Comparison of ENCODE assay signal across 32 cellular contexts in genomic region chr2:142075826-142076225, GRCh38. TPM values are rescaled to one million over a fixed set of nuclear protein-coding genes. Genes with fewer than 3 reads are reported as not detected.
"Had no signal": no experiment of that assay in that cellular context is flagged by ENCODE, and none has a peak within 500 bp of the region (broad histone marks: within the 10 kb centered on the region; RNA-seq: fewer than 3 reads in every experiment).

No MANE protein-coding gene starts in this region.

- ATAC-seq: activated CD4-positive, CD25-positive, alpha-beta regulatory T cell treated with anti-CD3 and anti-CD28 coated beads, Interleukin-2, amount 50 U/mL, for 24 hours; activated CD8-positive, alpha-beta T cell treated with anti-CD3 and anti-CD28 coated beads for 36 hours; activated naive CD8-positive, alpha-beta T cell treated with anti-CD3 and anti-CD28 coated beads, Interleukin-2, amount 50 U/mL, for 24 hours; activated T-cell treated with anti-CD3 and anti-CD28 coated beads, Interleukin-2, amount 50 U/mL, for 4 hours; activated T-helper 17 cell treated with anti-CD3 and anti-CD28 coated beads, Interleukin-2, amount 50 U/mL, for 72 hours; gastroesophageal sphincter; heart right ventricle; T-helper 17 cell had no signal

- H3K27ac ChIP-seq: adrenal gland, ascending aorta, breast epithelium, cardiac muscle cell, colonic mucosa, epithelial cell of prostate, esophagus squamous epithelium, gastroesophageal sphincter, heart right ventricle, WERI-Rb-1 had no signal

- H3K9me3 ChIP-seq: adrenal gland, ascending aorta, breast epithelium, colonic mucosa, esophagus squamous epithelium, gastroesophageal sphincter, heart right ventricle had no signal

- H3K4me1 ChIP-seq: adrenal gland, ascending aorta, breast epithelium, colonic mucosa, esophagus squamous epithelium, gastroesophageal sphincter, heart right ventricle had no signal

- H3K36me3 ChIP-seq: adrenal gland, ascending aorta, breast epithelium, cardiac muscle cell, colonic mucosa, esophagus squamous epithelium, gastroesophageal sphincter, heart right ventricle, WERI-Rb-1 had no signal

- DNase-seq: activated B cell treated with CpG ODN at 0.5 μM for 24 hours; activated CD4-positive, alpha-beta T cell treated with anti-CD3 and anti-CD28 coated beads for 48 hours; activated CD4-positive, alpha-beta T cell treated with anti-CD3 and anti-CD28 coated beads, Interleukin-2, amount 50 U/mL, for 1 hour; activated CD4-positive, alpha-beta T cell treated with anti-CD3 and anti-CD28 coated beads, Interleukin-2, amount 50 U/mL, for 48 hours; activated CD8-positive, alpha-beta memory T cell treated with anti-CD3 and anti-CD28 coated beads for 24 hours; activated CD8-positive, alpha-beta T cell treated with anti-CD3 and anti-CD28 coated beads for 36 hours; activated effector memory CD4-positive, alpha-beta T cell treated with Interleukin-2 at 50 U/mL for 16 hours; activated gamma-delta T cell treated with Interleukin-2 at 50 U/mL for 16 hours; activated naive CD4-positive, alpha-beta T cell treated with Interleukin-2 at 50 U/mL for 16 hours; activated naive CD8-positive, alpha-beta T cell treated with anti-CD3 and anti-CD28 coated beads for 36 hours; activated naive CD8-positive, alpha-beta T cell treated with anti-CD3 and anti-CD28 coated beads, Interleukin-2, amount 50 U/mL, for 24 hours; activated T-cell treated with anti-CD3 and anti-CD28 coated beads, Interleukin-2, amount 50 U/mL, for 4 hours; adrenal gland; amygdala; central memory CD4-positive, alpha-beta T cell; cerebellar nuclear complex; colonic mucosa; effector CD8-positive, alpha-beta T cell; esophagus squamous epithelium; foreskin melanocyte; heart right ventricle; T-helper 17 cell; T1000; WERI-Rb-1 had no signal

- H3K27me3 ChIP-seq: adrenal gland, ascending aorta, breast epithelium, cardiac muscle cell, colonic mucosa, esophagus squamous epithelium, gastroesophageal sphincter, heart right ventricle had no signal

- H3K4me3 ChIP-seq: adrenal gland, ascending aorta, breast epithelium, cardiac muscle cell, colonic mucosa, esophagus squamous epithelium, gastroesophageal sphincter, heart right ventricle had no signal

RNA-seq across cellular contexts. Expression of gene LRP1B, which starts 55.0 kb away (rescaled TPM):
- total RNA-seq: activated B cell treated with CpG ODN at 0.5 μM for 24 hours; activated CD8-positive, alpha-beta T cell treated with anti-CD3 and anti-CD28 coated beads for 36 hours; activated naive CD8-positive, alpha-beta T cell treated with anti-CD3 and anti-CD28 coated beads for 36 hours; activated T-cell treated with anti-CD3 and anti-CD28 coated beads, Interleukin-2, amount 50 U/mL, for 4 hours; activated T-helper 17 cell treated with anti-CD3 and anti-CD28 coated beads, Interleukin-2, amount 50 U/mL, for 72 hours; ascending aorta; glomerular endothelial cell had no signal
